8 cellular contexts compared by ENCODE assay signal in the genomic region with DNA sequence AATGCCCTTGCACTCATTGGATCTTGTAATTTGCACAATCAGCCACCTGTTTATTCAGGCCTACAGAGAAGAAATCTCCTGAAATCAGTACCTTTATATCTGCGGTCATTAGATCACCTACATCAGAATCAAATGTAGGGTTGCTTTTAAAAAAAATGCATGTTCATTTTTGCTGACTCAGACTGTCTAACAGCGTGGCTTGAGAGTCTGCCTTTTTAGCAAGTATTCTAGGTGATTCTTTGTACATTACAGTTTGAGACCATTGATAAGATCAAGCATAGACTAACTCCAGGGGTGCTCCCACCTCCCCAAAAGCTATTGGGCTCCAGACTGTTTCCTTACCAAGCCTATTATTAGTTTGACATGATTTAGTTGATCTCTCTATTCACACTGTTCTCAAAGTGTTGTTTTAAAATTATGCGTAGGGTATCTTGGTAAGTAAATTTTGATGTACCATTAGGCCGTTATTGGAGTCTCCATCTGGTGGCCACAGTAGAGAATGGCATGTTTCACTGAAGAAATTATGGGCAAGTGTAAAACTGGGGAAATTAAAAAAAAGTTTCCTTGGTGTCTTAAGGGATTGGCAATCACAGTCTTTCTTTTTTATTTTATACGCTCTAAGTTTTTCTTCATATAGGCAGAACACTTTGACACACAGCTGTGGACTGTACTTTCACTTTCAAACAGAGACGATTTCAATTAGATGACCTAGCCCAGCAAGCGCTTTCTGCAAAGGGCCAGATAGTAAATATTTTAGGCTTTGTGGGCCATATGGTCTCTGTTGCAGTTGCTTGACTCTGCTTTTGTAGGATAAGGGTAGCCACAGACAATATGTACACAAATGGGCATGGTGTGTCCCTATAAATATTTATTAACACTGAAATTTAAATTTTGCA. TPM values are rescaled to one million over a fixed set of nuclear protein-coding genes. Genes with fewer than 3 reads are reported as not detected.
DNase-seq lines count a peak whose midpoint lies in the region; ATAC-seq and TF ChIP-seq lines count a peak whose summit lies in the region.

No MANE protein-coding gene starts in this region.

- H2AK5ac ChIP-seq in mesendoderm (ENCODE audit: low read length) = no peak overlapping the region

- TF ChIP-seq CTCF in choroid plexus epithelial cell (conservative IDR thresholded peaks at IDR 0.05; ENCODE audit: low read depth, low read length) = peak; percentile 69

- no peak overlapping the region for H2BK5ac ChIP-seq in mesendoderm (ENCODE audit: low read length)

- WGBS in mesendoderm (ENCODE audit: extremely low coverage, insufficient coverage, low lambda C conversion rate) = no CpG with 5 or more reads among the region's 7 CpGs

- no peaks in the 10 kb centered on the region for H3K79me2 ChIP-seq in mesendoderm (ENCODE audit: control insufficient read depth, insufficient read depth, low read length)

- H3K18ac ChIP-seq in mesendoderm (ENCODE audit: low read length) = no peak overlapping the region

- H3K4ac ChIP-seq in mesendoderm (ENCODE audit: low read depth, low read length) = no peak overlapping the region

- ATAC-seq in GM18517 (IDR thresholded peaks at IDR 0.05; ENCODE audit: unreplicated experiment) (peak; percentile 63), GM19023 (IDR thresholded peaks at IDR 0.05; ENCODE audit: unreplicated experiment) (no peak), HG03378 (IDR thresholded peaks at IDR 0.05; ENCODE audit: unreplicated experiment) (no peak)

- no peak overlapping the region for H3K4me2 ChIP-seq in mesendoderm (ENCODE audit: low read length)

- no peak overlapping the region for H4K5ac ChIP-seq in mesendoderm (ENCODE audit: low read length)

- no peak overlapping the region for H3K9ac ChIP-seq in mesendoderm (ENCODE audit: low read length)

- no peak overlapping the region for H3K23ac ChIP-seq in mesendoderm (ENCODE audit: low read length)

- no peak overlapping the region for H4K8ac ChIP-seq in mesendoderm (ENCODE audit: low read depth, low read length)

- DNase-seq in COLO829 (ENCODE audit: low spot score) = peak; percentile 49
- DNase-seq in NCI-H345 treated with DMSO at 0.1 percent for 48 hours (lab: John Stamatoyannopoulos, UW; ENCODE audit: unreplicated experiment) = peak; percentile 4
- DNase-seq in choroid plexus epithelial cell (ENCODE audit: low read depth) = peak; percentile 58
- peak; percentile 11 for DNase-seq in mesendoderm
- no peak for DNase-seq in OCI-M2 (lab: John Stamatoyannopoulos, UW; ENCODE audit: unreplicated experiment)

- H2BK15ac ChIP-seq in mesendoderm (replicated peaks; ENCODE audit: low read depth) = no peak overlapping the region

- no peaks in the 10 kb centered on the region for H3K79me1 ChIP-seq in mesendoderm (ENCODE audit: low read length)

- H3K27me3 ChIP-seq in mesendoderm (ENCODE audit: insufficient read depth, low read length, poor library complexity) = no peaks in the 10 kb centered on the region

- no peak overlapping the region for H3K27ac ChIP-seq in mesendoderm (ENCODE audit: low read depth, low read length)

- H3K56ac ChIP-seq in mesendoderm (ENCODE audit: low read length) = no peak overlapping the region

- no peak overlapping the region for H3K4me3 ChIP-seq in choroid plexus epithelial cell (ENCODE audit: low read depth, low read length)
- no peak overlapping the region for H3K4me3 ChIP-seq in mesendoderm (ENCODE audit: low read length)

- H3K36me3 ChIP-seq in mesendoderm (ENCODE audit: control insufficient read depth, insufficient read depth, low read length) = no peaks in the 10 kb centered on the region

- H2BK120ac ChIP-seq in mesendoderm (ENCODE audit: low read depth, low read length) = no peak overlapping the region

- H3K4me1 ChIP-seq in mesendoderm (ENCODE audit: control insufficient read depth, low read depth, low read length) = no peaks in the 10 kb centered on the region

RNA-seq across cellular contexts. Expression of a gene that starts 33.7 kb away (rescaled TPM):
- 13.2 TPM for polyA plus RNA-seq in mesendoderm (2013, experiment 1 of 2)
- 14.0 TPM for polyA plus RNA-seq in mesendoderm (2013, experiment 2 of 2)

RNA-seq across cellular contexts. Expression of a gene that starts 58.6 kb away (rescaled TPM):
- 0.35 TPM for polyA plus RNA-seq in mesendoderm (2013, experiment 1 of 2)
- 0.35 TPM for polyA plus RNA-seq in mesendoderm (2013, experiment 2 of 2)
